37 cellular contexts compared by ENCODE assay signal in genomic region chr6:28888097-28888496, GRCh38.
"Had no signal": no experiment of that assay in that cellular context is flagged by ENCODE, and none has a peak within 500 bp of the region (broad histone marks: within the 10 kb centered on the region; RNA-seq: fewer than 3 reads in every experiment).

No MANE protein-coding gene starts in this region.

- H3K4me3 Mint-ChIP-seq: activated CD4-positive, alpha-beta memory T cell treated with anti-CD3 and anti-CD28 coated beads, Interleukin-2, amount 10 ng/mL, durations not matched to agents 7 days and 5 days; activated CD4-positive, alpha-beta T cell treated with anti-CD3 and anti-CD28 coated beads for 36 hours; activated CD4-positive, alpha-beta T cell treated with anti-CD3 and anti-CD28 coated beads, Interleukin-2, amount 10 ng/mL, durations not matched to agents 7 days and 5 days; activated CD8-positive, alpha-beta memory T cell treated with anti-CD3 and anti-CD28 coated beads, Interleukin-2, amount 10 ng/mL, durations not matched to agents 7 days and 5 days; activated CD8-positive, alpha-beta T cell treated with anti-CD3 and anti-CD28 coated beads, Interleukin-2, amount 10 ng/mL, durations not matched to agents 7 days and 5 days; activated naive CD4-positive, alpha-beta T cell treated with anti-CD3 and anti-CD28 coated beads, Interleukin-2, amount 10 ng/mL, durations not matched to agents 7 days and 5 days; activated naive CD4-positive, alpha-beta T cell treated with anti-CD3 and anti-CD28 coated beads, Interleukin-2, amount 50 U/mL, for 24 hours; activated naive CD8-positive, alpha-beta T cell; activated naive CD8-positive, alpha-beta T cell treated with anti-CD3 and anti-CD28 coated beads, Interleukin-2, amount 10 ng/mL, durations not matched to agents 7 days and 5 days; activated naive CD8-positive, alpha-beta T cell treated with anti-CD3 and anti-CD28 coated beads, Interleukin-2, amount 50 U/mL, for 24 hours; activated T-cell treated with anti-CD3 and anti-CD28 coated beads, Interleukin-2, amount 50 U/mL, for 24 hours; central memory CD8-positive, alpha-beta T cell; T-helper 1 cell treated with Interleukin-12 subunit alpha and Interleukin-12 subunit beta and Interleukin-4 antibody, amounts not matched to agents 30 μg/mL and 1 μg/mL, for 36 hours; T-helper 2 cell treated with Interferon-gamma antibody and Interleukin-4, amounts not matched to agents 5 μg/mL and 100 μg/mL, for 36 hours had no signal

- H3K9me3 ChIP-seq: ascending aorta had no signal

- H3K27me3 Mint-ChIP-seq: activated CD4-positive, alpha-beta T cell treated with anti-CD3 and anti-CD28 coated beads for 36 hours; activated CD4-positive, alpha-beta T cell treated with anti-CD3 and anti-CD28 coated beads, Interleukin-2, amount 10 ng/mL, durations not matched to agents 7 days and 5 days; activated CD8-positive, alpha-beta memory T cell treated with anti-CD3 and anti-CD28 coated beads, Interleukin-2, amount 10 ng/mL, durations not matched to agents 7 days and 5 days; activated naive CD4-positive, alpha-beta T cell treated with anti-CD3 and anti-CD28 coated beads, Interleukin-2, amount 50 U/mL, for 24 hours; activated naive CD8-positive, alpha-beta T cell; activated naive CD8-positive, alpha-beta T cell treated with anti-CD3 and anti-CD28 coated beads, Interleukin-2, amount 10 ng/mL, durations not matched to agents 7 days and 5 days; activated naive CD8-positive, alpha-beta T cell treated with anti-CD3 and anti-CD28 coated beads, Interleukin-2, amount 50 U/mL, for 24 hours; activated T-cell treated with anti-CD3 and anti-CD28 coated beads, Interleukin-2, amount 50 U/mL, for 24 hours; central memory CD8-positive, alpha-beta T cell had no signal

- H3K36me3 ChIP-seq: ascending aorta, cardiac muscle cell had no signal

- H3K4me1 ChIP-seq: ascending aorta had no signal

- H3K27ac Mint-ChIP-seq: activated CD4-positive, alpha-beta memory T cell treated with anti-CD3 and anti-CD28 coated beads, Interleukin-2, amount 10 ng/mL, durations not matched to agents 7 days and 5 days; activated CD4-positive, alpha-beta T cell treated with anti-CD3 and anti-CD28 coated beads for 36 hours; activated CD4-positive, alpha-beta T cell treated with anti-CD3 and anti-CD28 coated beads, Interleukin-2, amount 10 ng/mL, durations not matched to agents 7 days and 5 days; activated CD8-positive, alpha-beta memory T cell treated with anti-CD3 and anti-CD28 coated beads, Interleukin-2, amount 10 ng/mL, durations not matched to agents 7 days and 5 days; activated CD8-positive, alpha-beta T cell treated with anti-CD3 and anti-CD28 coated beads, Interleukin-2, amount 10 ng/mL, durations not matched to agents 7 days and 5 days; activated naive CD4-positive, alpha-beta T cell treated with anti-CD3 and anti-CD28 coated beads, Interleukin-2, amount 10 ng/mL, durations not matched to agents 7 days and 5 days; activated naive CD4-positive, alpha-beta T cell treated with anti-CD3 and anti-CD28 coated beads, Interleukin-2, amount 50 U/mL, for 24 hours; activated naive CD8-positive, alpha-beta T cell; activated naive CD8-positive, alpha-beta T cell treated with anti-CD3 and anti-CD28 coated beads, Interleukin-2, amount 10 ng/mL, durations not matched to agents 7 days and 5 days; activated naive CD8-positive, alpha-beta T cell treated with anti-CD3 and anti-CD28 coated beads, Interleukin-2, amount 50 U/mL, for 24 hours; activated T-cell treated with anti-CD3 and anti-CD28 coated beads, Interleukin-2, amount 50 U/mL, for 24 hours; activated T-helper 2 cell treated with anti-CD3 and anti-CD28 coated beads, Interferon-gamma antibody, Interleukin-2, Interleukin-4, amounts not matched to agents 10 μg/mL and 5 μg/mL and 100 μg/mL, durations not matched to agents 14 hours and 24 hours and 36 hours; T-helper 1 cell treated with Interleukin-12 subunit alpha and Interleukin-12 subunit beta and Interleukin-4 antibody, amounts not matched to agents 30 μg/mL and 1 μg/mL, for 36 hours; T-helper 2 cell treated with Interferon-gamma antibody and Interleukin-4, amounts not matched to agents 5 μg/mL and 100 μg/mL, for 36 hours had no signal

- DNase-seq: activated CD4-positive, alpha-beta memory T cell treated with anti-CD3 and anti-CD28 coated beads, Interleukin-2, amount 10 ng/mL, durations not matched to agents 7 days and 5 days; activated CD4-positive, alpha-beta T cell treated with anti-CD3 and anti-CD28 coated beads for 1 hour; activated CD4-positive, alpha-beta T cell treated with anti-CD3 and anti-CD28 coated beads for 36 hours; activated CD4-positive, alpha-beta T cell treated with anti-CD3 and anti-CD28 coated beads for 48 hours; activated CD4-positive, alpha-beta T cell treated with anti-CD3 and anti-CD28 coated beads, Interleukin-2, amount 10 ng/mL, durations not matched to agents 7 days and 5 days; activated CD4-positive, alpha-beta T cell treated with anti-CD3 and anti-CD28 coated beads, Interleukin-2, amount 50 U/mL, for 48 hours; activated CD4-positive, CD25-positive, alpha-beta regulatory T cell; activated CD8-positive, alpha-beta memory T cell treated with anti-CD3 and anti-CD28 coated beads for 24 hours; activated CD8-positive, alpha-beta memory T cell treated with anti-CD3 and anti-CD28 coated beads, Interleukin-2, amount 10 ng/mL, durations not matched to agents 7 days and 5 days; activated CD8-positive, alpha-beta memory T cell treated with anti-CD3 and anti-CD28 coated beads, Interleukin-2, amount 50 U/mL, for 48 hours; activated CD8-positive, alpha-beta T cell treated with anti-CD3 and anti-CD28 coated beads, Interleukin-2, amount 10 ng/mL, durations not matched to agents 7 days and 5 days; activated effector memory CD4-positive, alpha-beta T cell treated with Interleukin-2 at 50 U/mL for 16 hours; activated gamma-delta T cell; activated naive CD4-positive, alpha-beta T cell treated with anti-CD3 and anti-CD28 coated beads, Interleukin-2, amount 10 ng/mL, durations not matched to agents 7 days and 5 days; activated naive CD4-positive, alpha-beta T cell treated with Interleukin-2 at 50 U/mL for 16 hours; activated naive CD8-positive, alpha-beta T cell treated with anti-CD3 and anti-CD28 coated beads, Interleukin-2, amount 10 ng/mL, durations not matched to agents 7 days and 5 days; activated naive CD8-positive, alpha-beta T cell treated with anti-CD3 and anti-CD28 coated beads, Interleukin-2, amount 50 U/mL, for 24 hours; activated T-cell treated with anti-CD3 and anti-CD28 coated beads, Interleukin-2, amount 50 U/mL, for 24 hours; activated T-cell treated with anti-CD3 and anti-CD28 coated beads, Interleukin-2, amount 50 U/mL, for 48 hours; amygdala; anterior cingulate cortex; caudate nucleus; cerebellar nuclear complex; T-helper 1 cell; T-helper 2 cell; T-helper 9 cell had no signal

- H3K27ac ChIP-seq: ascending aorta, cardiac muscle cell, VCaP had no signal

- H3K36me3 Mint-ChIP-seq: activated naive CD4-positive, alpha-beta T cell treated with anti-CD3 and anti-CD28 coated beads, Interleukin-2, amount 50 U/mL, for 24 hours; activated naive CD8-positive, alpha-beta T cell; brain had no signal

- H3K4me1 Mint-ChIP-seq: brain had no signal

- H3K4me3 ChIP-seq: ascending aorta, cardiac muscle cell had no signal

- ATAC-seq: activated CD4-positive, alpha-beta T cell treated with anti-CD3 and anti-CD28 coated beads for 36 hours; activated CD4-positive, CD25-positive, alpha-beta regulatory T cell treated with anti-CD3 and anti-CD28 coated beads, Interleukin-2, amount 50 U/mL, for 24 hours; activated CD8-positive, alpha-beta memory T cell treated with anti-CD3 and anti-CD28 coated beads, Interleukin-2, amount 10 ng/mL, durations not matched to agents 7 days and 5 days; activated CD8-positive, alpha-beta T cell treated with anti-CD3 and anti-CD28 coated beads, Interleukin-2, amount 10 ng/mL, durations not matched to agents 7 days and 5 days; activated naive CD8-positive, alpha-beta T cell treated with anti-CD3 and anti-CD28 coated beads, Interleukin-2, amount 50 U/mL, for 24 hours had no signal

- H3K9me3 Mint-ChIP-seq: activated naive CD4-positive, alpha-beta T cell treated with anti-CD3 and anti-CD28 coated beads, Interleukin-2, amount 50 U/mL, for 24 hours; activated naive CD8-positive, alpha-beta T cell treated with anti-CD3 and anti-CD28 coated beads, Interleukin-2, amount 10 ng/mL, durations not matched to agents 7 days and 5 days; central memory CD8-positive, alpha-beta T cell had no signal
